13 cellular contexts compared by ENCODE assay signal in genomic region chr10:118851062-118852035, GRCh38.
DNase-seq lines count a peak whose midpoint lies in the region; ATAC-seq and TF ChIP-seq lines count a peak whose summit lies in the region.
"Had no signal": no experiment of that assay in that cellular context is flagged by ENCODE, and none has a peak within 500 bp of the region (broad histone marks: within the 10 kb centered on the region; RNA-seq: fewer than 3 reads in every experiment).

No MANE protein-coding gene starts in this region.

- in situ Hi-C loops in GM23248 (cut with MboI) = no loop called here

- peaks cover 5% of the 10 kb centered on the region for H3K27me3 Mint-ChIP-seq in activated CD4-positive, alpha-beta T cell treated with anti-CD3 and anti-CD28 coated beads, Interleukin-2, amount 10 ng/mL, durations not matched to agents 7 days and 5 days

- no peaks in the 10 kb centered on the region for H3K79me2 ChIP-seq in GM23248 (ENCODE audit: insufficient read depth)

- H3F3A ChIP-seq in GM23248 (ENCODE audit: insufficient read depth) = no peaks in the 10 kb centered on the region

- H3K9me2 ChIP-seq in GM23248 (ENCODE audit: insufficient read depth) = no peaks in the 10 kb centered on the region

- no peaks in the 10 kb centered on the region for H4K20me1 ChIP-seq in GM23248 (ENCODE audit: insufficient read depth)

- no peak overlapping the region for H2AFZ ChIP-seq in GM23248

- no peaks in the 10 kb centered on the region for H3K9me3 ChIP-seq in GM23248 (ENCODE audit: low read depth)
- no peaks in the 10 kb centered on the region for H3K9me3 ChIP-seq in lower lobe of right lung
- H3K9me3 ChIP-seq: psoas muscle had no signal

- no peak overlapping the region for H3K4me2 ChIP-seq in GM23248 (ENCODE audit: unreplicated experiment)

- H3K4me3 ChIP-seq in GM23248 = no peak overlapping the region
- no peak overlapping the region for H3K4me3 ChIP-seq in lower lobe of right lung
- H3K4me3 ChIP-seq: psoas muscle had no signal

- H3K4me1 ChIP-seq in GM23248 (ENCODE audit: insufficient read depth) (no peaks in the 10 kb centered on the region), lower lobe of right lung (no peaks in the 10 kb centered on the region)
- H3K4me1 ChIP-seq: psoas muscle had no signal

- H3K36me3 ChIP-seq in GM23248 (ENCODE audit: low read depth) = no peaks in the 10 kb centered on the region
- H3K36me3 ChIP-seq in lower lobe of right lung = no peaks in the 10 kb centered on the region

- H3K4me1 Mint-ChIP-seq in activated CD4-positive, alpha-beta T cell treated with anti-CD3 and anti-CD28 coated beads, Interleukin-2, amount 10 ng/mL, durations not matched to agents 7 days and 5 days = no peaks in the 10 kb centered on the region
- H3K4me1 Mint-ChIP-seq: activated CD4-positive, alpha-beta memory T cell treated with anti-CD3 and anti-CD28 coated beads, Interleukin-2, amount 10 ng/mL, durations not matched to agents 7 days and 5 days; activated naive CD4-positive, alpha-beta T cell treated with anti-CD3 and anti-CD28 coated beads, Interleukin-2, amount 50 U/mL, for 24 hours; CD8-positive, alpha-beta memory T cell had no signal

- DNase-seq in GM23248 = peak; percentile 18
- no peak for DNase-seq in lower lobe of right lung
- no peak for DNase-seq in activated effector memory CD4-positive, alpha-beta T cell treated with Interleukin-2 at 50 U/mL for 16 hours
- DNase-seq in EL = no peak
- no peak for DNase-seq in activated CD4-positive, alpha-beta T cell treated with anti-CD3 and anti-CD28 coated beads, Interleukin-2, amount 10 ng/mL, durations not matched to agents 7 days and 5 days
- DNase-seq: cerebellar nuclear complex, NCI-H2029 treated with DMSO at 0.1 percent for 48 hours had no signal

- no peak overlapping the region for H3K4me3 Mint-ChIP-seq in activated CD4-positive, alpha-beta T cell treated with anti-CD3 and anti-CD28 coated beads, Interleukin-2, amount 10 ng/mL, durations not matched to agents 7 days and 5 days
- H3K4me3 Mint-ChIP-seq: activated CD4-positive, alpha-beta memory T cell treated with anti-CD3 and anti-CD28 coated beads, Interleukin-2, amount 10 ng/mL, durations not matched to agents 7 days and 5 days; activated naive CD4-positive, alpha-beta T cell treated with anti-CD3 and anti-CD28 coated beads, Interleukin-2, amount 50 U/mL, for 24 hours; CD8-positive, alpha-beta memory T cell had no signal

- WGBS in GM23248 (ENCODE audit: low coverage in 1 of 2, low lambda C conversion rate in 2 of 2, missing lambda C conversion rate in 2 of 2), 2 experiments = 73 to 76% methylated on average over 9 of the region's 9 CpGs

- POLR2A ChIA-PET in activated CD4-positive, alpha-beta T cell treated with anti-CD3 and anti-CD28 coated beads, Interleukin-2, amount 10 ng/mL, durations not matched to agents 7 days and 5 days (lab: Charles Lee) = no interaction called here

- H3K27ac ChIP-seq in GM23248 (no peak overlapping the region), lower lobe of right lung (no peak overlapping the region)
- H3K27ac ChIP-seq: psoas muscle had no signal

- H3K27me3 ChIP-seq in GM23248 (replicated peaks; ENCODE audit: insufficient read depth) = 0 out of 2 replicates have a peak, but pooled peaks cover 8% of the 10 kb centered on the region
- no peaks in the 10 kb centered on the region for H3K27me3 ChIP-seq in lower lobe of right lung (ENCODE audit: low read depth)

- no peak for TF ChIP-seq CTCF in lower lobe of right lung (IDR thresholded peaks at IDR 0.05)

- no peaks in the 10 kb centered on the region for H3K36me3 Mint-ChIP-seq in activated CD4-positive, alpha-beta T cell treated with anti-CD3 and anti-CD28 coated beads, Interleukin-2, amount 10 ng/mL, durations not matched to agents 7 days and 5 days (ENCODE audit: low read depth)
- H3K36me3 Mint-ChIP-seq: activated naive CD4-positive, alpha-beta T cell treated with anti-CD3 and anti-CD28 coated beads, Interleukin-2, amount 50 U/mL, for 24 hours; CD8-positive, alpha-beta memory T cell had no signal

- no peak overlapping the region for H3K27ac Mint-ChIP-seq in activated CD4-positive, alpha-beta T cell treated with anti-CD3 and anti-CD28 coated beads, Interleukin-2, amount 10 ng/mL, durations not matched to agents 7 days and 5 days
- H3K27ac Mint-ChIP-seq: activated CD4-positive, alpha-beta memory T cell treated with anti-CD3 and anti-CD28 coated beads, Interleukin-2, amount 10 ng/mL, durations not matched to agents 7 days and 5 days; activated naive CD4-positive, alpha-beta T cell treated with anti-CD3 and anti-CD28 coated beads, Interleukin-2, amount 50 U/mL, for 24 hours had no signal

- intact Hi-C loops in lower lobe of right lung (cut with DNase I) = no loop called here

- peak; percentile 69 for ATAC-seq in GM18870 (IDR thresholded peaks at IDR 0.05; ENCODE audit: unreplicated experiment)
- ATAC-seq in HG03571 (IDR thresholded peaks at IDR 0.05; ENCODE audit: unreplicated experiment) = peak; percentile 52
- peak; percentile 51 to 59 for ATAC-seq in lower lobe of right lung

- no peaks in the 10 kb centered on the region for H3K9me3 Mint-ChIP-seq in activated CD4-positive, alpha-beta T cell treated with anti-CD3 and anti-CD28 coated beads, Interleukin-2, amount 10 ng/mL, durations not matched to agents 7 days and 5 days
- H3K9me3 Mint-ChIP-seq: activated CD4-positive, alpha-beta memory T cell treated with anti-CD3 and anti-CD28 coated beads, Interleukin-2, amount 10 ng/mL, durations not matched to agents 7 days and 5 days; activated naive CD4-positive, alpha-beta T cell treated with anti-CD3 and anti-CD28 coated beads, Interleukin-2, amount 50 U/mL, for 24 hours; CD8-positive, alpha-beta memory T cell had no signal

- no peak overlapping the region for H3K9ac ChIP-seq in GM23248

- CTCF ChIA-PET in activated CD4-positive, alpha-beta T cell treated with anti-CD3 and anti-CD28 coated beads, Interleukin-2, amount 10 ng/mL, durations not matched to agents 7 days and 5 days (lab: Charles Lee) = no interaction called here
